ENCODE assay signal across 3 cellular contexts in genomic region chr1:115643636-115644035, GRCh38.
TF ChIP-seq lines count a peak whose summit lies in the region.

No MANE protein-coding gene starts in this region.

TF ChIP-seq in SK-N-SH, 30 proteins besides CTCF, POLR2A, EP300 and RAD21 (continued from another document):
- TF ChIP-seq SIN3A (IDR thresholded peaks at IDR 0.05; ENCODE audit: borderline replicate concordance, low read depth, low read length) (no peak), ELF1 (IDR thresholded peaks at IDR 0.05) (no peak), NRF1 (IDR thresholded peaks at IDR 0.05; ENCODE audit: low read depth, low read length) (no peak), ZBTB33 (IDR thresholded peaks at IDR 0.05; ENCODE audit: borderline replicate concordance, low read depth) (no peak), NFIC (IDR thresholded peaks at IDR 0.05; ENCODE audit: borderline replicate concordance) (no peak)

TF ChIP-seq in SK-N-SH treated with all-trans-retinoic acid at 6 μM for 48 hours, 23 proteins besides CTCF, POLR2A, EP300 and RAD21 (continued from another document):
- TF ChIP-seq OSR1 (CRISPR knock-in tag; IDR thresholded peaks at IDR 0.05) (no peak), CSRNP3 (CRISPR knock-in tag; IDR thresholded peaks at IDR 0.05) (no peak), ESRRG (CRISPR knock-in tag; IDR thresholded peaks at IDR 0.05) (no peak), ZFP3 (CRISPR knock-in tag; IDR thresholded peaks at IDR 0.05) (no peak)

TF ChIP-seq in K562, 482 proteins besides CTCF, POLR2A, EP300 and RAD21 (continued from another document):
- TF ChIP-seq NFE2 (IDR thresholded peaks at IDR 0.05; ENCODE audit: low read depth) (no peak), HDAC2 (IDR thresholded peaks at IDR 0.05) (no peak), POLR3G (IDR thresholded peaks at IDR 0.05; ENCODE audit: extremely low read depth, insufficient read length, insufficient replicate concordance) (no peak), SMAD4 (CRISPR knock-in tag; conservative IDR thresholded peaks at IDR 0.05) (no peak), NR3C1 (CRISPR knock-in tag; IDR thresholded peaks at IDR 0.05) (no peak), KAT8 (IDR thresholded peaks at IDR 0.05; ENCODE audit: low read depth) (no peak), TEAD1 (CRISPR knock-in tag; IDR thresholded peaks at IDR 0.05) (no peak), PRMT5 (CRISPR knock-in tag; IDR thresholded peaks at IDR 0.05) (no peak), PHB2 (IDR thresholded peaks at IDR 0.05; ENCODE audit: low read depth) (no peak), YBX1 (IDR thresholded peaks at IDR 0.05) (no peak)
- TF ChIP-seq, protein P1, sequence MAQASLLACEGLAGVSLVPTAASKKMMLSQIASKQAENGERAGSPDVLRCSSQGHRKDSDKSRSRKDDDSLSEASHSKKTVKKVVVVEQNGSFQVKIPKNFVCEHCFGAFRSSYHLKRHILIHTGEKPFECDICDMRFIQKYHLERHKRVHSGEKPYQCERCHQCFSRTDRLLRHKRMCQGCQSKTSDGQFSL (CRISPR knock-in tag; IDR thresholded peaks at IDR 0.05) = no peak
- TF ChIP-seq, protein P1 (tag; IDR thresholded peaks at IDR 0.05) = no peak
